Comparison of ENCODE assay signal across 8 cellular contexts in the genomic region with DNA sequence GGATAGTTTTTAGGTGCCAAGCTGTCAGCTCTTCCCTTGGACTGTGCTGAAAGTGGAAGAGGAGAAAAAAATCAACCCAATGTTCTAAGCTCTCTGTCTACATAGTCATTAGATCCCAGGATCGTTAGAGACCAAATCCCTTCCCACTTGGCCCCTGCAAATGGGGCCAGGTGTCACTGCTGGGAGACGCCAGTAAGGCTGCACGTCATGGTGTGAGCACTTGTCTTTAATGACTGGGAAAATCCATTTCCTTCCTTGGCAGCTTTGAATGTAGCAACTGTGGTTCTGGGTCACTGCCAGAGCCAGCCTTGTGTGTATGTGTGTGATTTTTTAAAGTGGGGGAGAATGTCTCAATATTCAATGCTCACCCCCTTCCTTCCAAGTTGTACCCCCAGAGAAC. TPM values are rescaled to one million over a fixed set of nuclear protein-coding genes. Genes with fewer than 3 reads are reported as not detected.
DNase-seq lines count a peak whose midpoint lies in the region; ATAC-seq and TF ChIP-seq lines count a peak whose summit lies in the region.

No MANE protein-coding gene starts in this region.

- H3K4me1 ChIP-seq in IMR-90 (ENCODE audit: control insufficient read depth, insufficient read depth, low read length) = peaks cover 12% of the 10 kb centered on the region; the same call in 1 of the 2 replicates

- WGBS in IMR-90 (ENCODE audit: extremely low coverage in 2 of 2, insufficient read length in 1 of 2), 2 experiments = no CpG with 5 or more reads among the region's 3 CpGs

- peaks cover 0 to 6% of the 10 kb centered on the region in 2 experiments; a peak in 2 of 4 replicates for H3K79me1 ChIP-seq in IMR-90 (ENCODE audit: low read depth in 1 of 2, low read length in 2 of 2)

- CTCF ChIA-PET in IMR-90 (lab: Yijun Ruan, JAX) = no interaction called here

- no peak overlapping the region for H3K56ac ChIP-seq in IMR-90 (ENCODE audit: extremely low read depth, insufficient read depth, low read length)

- no peak overlapping the region; the same call in 1 of the 2 replicates for H3K14ac ChIP-seq in IMR-90 (replicated peaks; ENCODE audit: low read depth, low read length)

- H2BK20ac ChIP-seq in IMR-90 (ENCODE audit: low read depth, low read length) = no peak overlapping the region

- dilution Hi-C loops in IMR-90 (cut with HindIII; ENCODE audit: low sequenced_read_pairs, unreplicated experiment) = no loop called here

- no peak overlapping the region for H2BK15ac ChIP-seq in IMR-90 (ENCODE audit: low read depth, low read length)

- H3K9ac ChIP-seq in IMR-90 (ENCODE audit: low read depth, low read length) = no peak overlapping the region

- no peak overlapping the region for H3K27ac ChIP-seq in IMR-90 (ENCODE audit: insufficient read depth, low read length)

- peaks cover 15% of the 10 kb centered on the region for H3K9me1 ChIP-seq in IMR-90 (ENCODE audit: insufficient read depth, low read length)

- H3K36me3 ChIP-seq in IMR-90 (ENCODE audit: control insufficient read depth, insufficient read depth, low read length) = no peaks in the 10 kb centered on the region; the same call in 1 of the 2 replicates

- peaks cover 44% of the 10 kb centered on the region for H3K4me1 Mint-ChIP-seq in activated T-helper 17 cell treated with anti-CD3 and anti-CD28 coated beads, Interleukin-2, amount 50 U/mL, for 72 hours
- H3K4me1 Mint-ChIP-seq in nephron progenitor cell = peaks cover 19% of the 10 kb centered on the region

- no peaks in the 10 kb centered on the region for H3K36me3 Mint-ChIP-seq in activated T-helper 17 cell treated with anti-CD3 and anti-CD28 coated beads, Interleukin-2, amount 50 U/mL, for 72 hours (ENCODE audit: low read depth)
- no peaks in the 10 kb centered on the region for H3K36me3 Mint-ChIP-seq in nephron progenitor cell (ENCODE audit: low read depth)

- no peak overlapping the region for H3K4me2 ChIP-seq in IMR-90 (ENCODE audit: low read depth, low read length)

- no peak overlapping the region for H4K91ac ChIP-seq in IMR-90 (ENCODE audit: insufficient read depth, low read depth, low read length)

- H3K4me3 ChIP-seq in IMR-90 (ENCODE audit: insufficient read depth, low read depth, low read length) = no peak overlapping the region

- no TSS peak for BruUV-seq in IMR-90 (replicated peaks; lab: Mats Ljungman, UMichigan)

- H3K27ac Mint-ChIP-seq in activated T-helper 17 cell treated with anti-CD3 and anti-CD28 coated beads, Interleukin-2, amount 50 U/mL, for 72 hours = peak overlapping the region; percentile 84
- peak overlapping the region; percentile 55 for H3K27ac Mint-ChIP-seq in nephron progenitor cell

- no peaks in the 10 kb centered on the region for H3K9me3 Mint-ChIP-seq in activated T-helper 17 cell treated with anti-CD3 and anti-CD28 coated beads, Interleukin-2, amount 50 U/mL, for 72 hours
- peaks cover 4% of the 10 kb centered on the region for H3K9me3 Mint-ChIP-seq in nephron progenitor cell

- peak overlapping the region; percentile 44; the same call in 1 of the 2 replicates for H2AK5ac ChIP-seq in IMR-90 (ENCODE audit: low read depth, low read length)

- no peak overlapping the region for H2AFZ ChIP-seq in IMR-90 (replicated peaks; ENCODE audit: low read length, poor library complexity)

- no peak overlapping the region for H3K4ac ChIP-seq in IMR-90 (ENCODE audit: low read depth, low read length)

- H2AK9ac ChIP-seq in IMR-90 (replicated peaks; ENCODE audit: low read depth, low read length, poor library complexity) = no peak overlapping the region

- POLR2A ChIA-PET in IMR-90 (lab: Charles Lee; ENCODE audit: unreplicated experiment) = no interaction called here

- peaks cover 17% of the 10 kb centered on the region for H3K27me3 Mint-ChIP-seq in activated T-helper 17 cell treated with anti-CD3 and anti-CD28 coated beads, Interleukin-2, amount 50 U/mL, for 72 hours
- H3K27me3 Mint-ChIP-seq in nephron progenitor cell (ENCODE audit: low read depth, poor library complexity) = peaks cover 37% of the 10 kb centered on the region

- TF ChIP-seq CTCF in IMR-90 (conservative IDR thresholded peaks at IDR 0.05; ENCODE audit: low read depth, low read length) (no peak), nephron progenitor cell (IDR thresholded peaks at IDR 0.05) (no peak)

- no peak overlapping the region for H3K18ac ChIP-seq in IMR-90 (ENCODE audit: low read depth, low read length)

- H3K27me3 ChIP-seq in IMR-90 (ENCODE audit: control insufficient read depth, insufficient read depth, low read length) = peaks cover 1% of the 10 kb centered on the region; the same call in 1 of the 2 replicates

- TF ChIP-seq RAD21 in IMR-90 (IDR thresholded peaks at IDR 0.05; ENCODE audit: low read length) = no peak

- intact Hi-C loops in IMR-90 (cut with micrococcal nuclease) = no loop called here

- H3K23ac ChIP-seq in IMR-90 (ENCODE audit: low read depth, low read length) = no peak overlapping the region

- peak; percentile 45 to 85 (median 77) for DNase-seq in NCI-H1417 (lab: John Stamatoyannopoulos, UW)
- no peak for DNase-seq in NCI-H1417 treated with DMSO at 0.1 percent for 48 hours (lab: John Stamatoyannopoulos, UW)
- peak; percentile 46 for DNase-seq in IMR-90
- DNase-seq in nephron progenitor cell = no peak
- no peak for DNase-seq in OCI-M1 (lab: John Stamatoyannopoulos, UW)
- no peak for DNase-seq in mucosa of gallbladder (ENCODE audit: low spot score)
- no peak for DNase-seq in SW480 (ENCODE audit: low spot score)

- H2BK120ac ChIP-seq in IMR-90 (ENCODE audit: low read depth, low read length) = 0 out of 2 replicates have a peak overlapping the region, but pooled peaks have one; percentile 30

- no peak for TF ChIP-seq POLR2A in IMR-90 (IDR thresholded peaks at IDR 0.05; ENCODE audit: low read depth, low read length)

- no peak overlapping the region for H4K8ac ChIP-seq in IMR-90 (ENCODE audit: low read depth in 2 of 2, low read length in 2 of 2)

- H3K9me3 ChIP-seq in IMR-90 (ENCODE audit: control insufficient read depth, insufficient read depth, low read length) = peaks cover 10% of the 10 kb centered on the region; the same call in 1 of the 2 replicates

- in situ Hi-C loops in IMR-90 (cut with MboI; ENCODE audit: low sequenced_read_pairs) = no loop called here

- no peak overlapping the region for H2BK5ac ChIP-seq in IMR-90 (ENCODE audit: low read depth, low read length, poor library complexity, severe bottlenecking)

- peak; percentile 25; the same call in 1 of the 2 replicates for ATAC-seq in IMR-90 (ENCODE audit: low read depth)
- ATAC-seq in activated T-helper 17 cell treated with anti-CD3 and anti-CD28 coated beads, Interleukin-2, amount 50 U/mL, for 72 hours (replicated peaks) = peak; percentile 39

- peak overlapping the region; percentile 73 for H3K4me3 Mint-ChIP-seq in activated T-helper 17 cell treated with anti-CD3 and anti-CD28 coated beads, Interleukin-2, amount 50 U/mL, for 72 hours
- H3K4me3 Mint-ChIP-seq in nephron progenitor cell = no peak overlapping the region

- peaks cover 13% of the 10 kb centered on the region; the same call in 1 of the 2 replicates for H4K20me1 ChIP-seq in IMR-90 (ENCODE audit: insufficient read depth, low read length)

- H4K5ac ChIP-seq in IMR-90 (ENCODE audit: low read depth, low read length) = no peak overlapping the region

TF ChIP-seq in IMR-90, 13 proteins besides CTCF, POLR2A, EP300 and RAD21:
- TF ChIP-seq MAFK (IDR thresholded peaks at IDR 0.05; ENCODE audit: low read depth, low read length) (no peak), FOS (IDR thresholded peaks at IDR 0.05; ENCODE audit: low read depth, low read length) (no peak), MAZ (IDR thresholded peaks at IDR 0.05; ENCODE audit: borderline replicate concordance, low read depth, low read length) (no peak), CHD1 (IDR thresholded peaks at IDR 0.05; ENCODE audit: low read depth, low read length) (no peak), RFX5 (IDR thresholded peaks at IDR 0.05; ENCODE audit: low read depth, low read length) (no peak), CEBPB (IDR thresholded peaks at IDR 0.05; ENCODE audit: low read depth, low read length) (no peak), BHLHE40 (IDR thresholded peaks at IDR 0.05; ENCODE audit: low read depth, low read length) (no peak), NFE2L2 (IDR thresholded peaks at IDR 0.05; ENCODE audit: low read depth, low read length) (no peak), SMC3 (IDR thresholded peaks at IDR 0.05; ENCODE audit: low read depth, low read length) (no peak), MXI1 (IDR thresholded peaks at IDR 0.05; ENCODE audit: borderline replicate concordance, low read depth, low read length) (no peak), RCOR1 (IDR thresholded peaks at IDR 0.05; ENCODE audit: insufficient replicate concordance, low read length) (no peak)
- TF ChIP-seq, protein P1, sequence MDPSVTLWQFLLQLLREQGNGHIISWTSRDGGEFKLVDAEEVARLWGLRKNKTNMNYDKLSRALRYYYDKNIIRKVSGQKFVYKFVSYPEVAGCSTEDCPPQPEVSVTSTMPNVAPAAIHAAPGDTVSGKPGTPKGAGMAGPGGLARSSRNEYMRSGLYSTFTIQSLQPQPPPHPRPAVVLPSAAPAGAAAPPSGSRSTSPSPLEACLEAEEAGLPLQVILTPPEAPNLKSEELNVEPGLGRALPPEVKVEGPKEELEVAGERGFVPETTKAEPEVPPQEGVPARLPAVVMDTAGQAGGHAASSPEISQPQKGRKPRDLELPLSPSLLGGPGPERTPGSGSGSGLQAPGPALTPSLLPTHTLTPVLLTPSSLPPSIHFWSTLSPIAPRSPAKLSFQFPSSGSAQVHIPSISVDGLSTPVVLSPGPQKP (IDR thresholded peaks at IDR 0.05; ENCODE audit: borderline replicate concordance, low read depth, low read length) = no peak
- TF ChIP-seq, protein P2, sequence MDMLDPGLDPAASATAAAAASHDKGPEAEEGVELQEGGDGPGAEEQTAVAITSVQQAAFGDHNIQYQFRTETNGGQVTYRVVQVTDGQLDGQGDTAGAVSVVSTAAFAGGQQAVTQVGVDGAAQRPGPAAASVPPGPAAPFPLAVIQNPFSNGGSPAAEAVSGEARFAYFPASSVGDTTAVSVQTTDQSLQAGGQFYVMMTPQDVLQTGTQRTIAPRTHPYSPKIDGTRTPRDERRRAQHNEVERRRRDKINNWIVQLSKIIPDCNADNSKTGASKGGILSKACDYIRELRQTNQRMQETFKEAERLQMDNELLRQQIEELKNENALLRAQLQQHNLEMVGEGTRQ (IDR thresholded peaks at IDR 0.05; ENCODE audit: low read depth, low read length) = no peak
TF ChIP-seq in IMR-90: peak in this region for 0.

RNA-seq across cellular contexts. Expression of a gene that starts 59.9 kb away (rescaled TPM):
- total RNA-seq in IMR-90 (2012; rRNA removed) (2.5 and 3.2 TPM in 2 replicates), mucosa of gallbladder (18.4 TPM)
- polyA plus RNA-seq in IMR-90 (2012; rRNA removed) = 9.6 and 11.3 TPM in 2 replicates
- 9.4 and 14.0 TPM in 2 replicates for polyA plus RNA-seq in IMR-90 (2012; cell fraction: cytosol; rRNA removed)
- 9.7 and 11.2 TPM in 2 replicates for polyA plus RNA-seq in IMR-90 (2012; cell fraction: nucleus; rRNA removed; ENCODE audit: low replicate concordance)
- 1 to 10 TPM; 6.2 to 7.7 TPM for total RNA-seq in activated T-helper 17 cell treated with anti-CD3 and anti-CD28 coated beads, Interleukin-2, amount 50 U/mL, for 72 hours

Comparison
In these comparisons a context has a peak if more than half of its experiments do, and no peak if none do; other contexts are left out.
1. DNase-seq: peak in NCI-H1417 (3 of 3) and IMR-90 (single experiment); none in NCI-H1417 treated with DMSO at 0.1 percent for 48 hours (single experiment), nephron progenitor cell (single experiment), OCI-M1 (single experiment), mucosa of gallbladder (single experiment) and SW480 (single experiment).